Comparison of ENCODE assay signal across 26 cellular contexts in genomic region chr22:44893731-44894080, GRCh38.
DNase-seq lines count a peak whose midpoint lies in the region; ATAC-seq, FAIRE-seq and TF ChIP-seq lines count a peak whose summit lies in the region.
"Had no signal": no experiment of that assay in that cellular context is flagged by ENCODE, and none has a peak within 500 bp of the region (broad histone marks: within the 10 kb centered on the region; RNA-seq: fewer than 3 reads in every experiment).

No MANE protein-coding gene starts in this region.

- peak; percentile 26 for DNase-seq in activated CD8-positive, alpha-beta memory T cell treated with anti-CD3 and anti-CD28 coated beads, Interleukin-2, amount 50 U/mL, for 48 hours
- DNase-seq in activated CD8-positive, alpha-beta memory T cell treated with anti-CD3 and anti-CD28 coated beads for 24 hours, result no peak
- DNase-seq in kidney (peak; percentile 56), spleen (peak; percentile 36), activated T-cell treated with anti-CD3 and anti-CD28 coated beads for 4 hours (no peak), thyroid gland (no peak)
- DNase-seq: 8988T, ACHN, Calu3, DMS79 treated with DMSO at 0.1 percent for 48 hours, GF-D8, IMR-90, KG1, MG63, NCI-H1105 treated with DMSO at 0.1 percent for 48 hours, NCI-H146, NCI-H2029, NCI-H446 treated with DMSO at 0.1 percent for 48 hours, NCI-H526, NCI-H82, Right ventricle myocardium superior, RPMI8226 had no signal

- 64 to 85% (median 76%) methylated on average over 4 to 7 of the region's 7 CpGs for whole genome bisulfite sequencing in spleen, 5 donors
- WGBS in thyroid gland, 2 donors, result 83 to 85% methylated on average over 7 of the region's 7 CpGs

- H3K27ac ChIP-seq in kidney (ENCODE audit: low read depth in 2 of 2, low read length in 2 of 2) (no peak overlapping the region), spleen (no peak overlapping the region), thyroid gland (no peak overlapping the region)
- H3K27ac ChIP-seq: SJSA1 had no signal

- intact Hi-C loops in kidney (cut with DNase I) (no loop called here), spleen (cut with DNase I; ENCODE audit: low total_unique reads) (no loop called here), thyroid gland (cut with DNase I) (no loop called here)

- TF ChIP-seq CTCF in kidney (IDR thresholded peaks at IDR 0.05; ENCODE audit: borderline replicate concordance, extremely low read depth, insufficient read depth) (no peak), spleen (IDR thresholded peaks at IDR 0.05 in 8 of 11, conservative IDR thresholded peaks at IDR 0.05 in 3 of 11) (no peak), thyroid gland (IDR thresholded peaks at IDR 0.05) (no peak)

- no peak overlapping the region for H3K4me3 ChIP-seq in kidney (ENCODE audit: low read length in 2 of 2)
- no peak overlapping the region for H3K4me3 ChIP-seq in spleen
- H3K4me3 ChIP-seq in thyroid gland (replicated peaks in 1 of 3), result no peak overlapping the region
- H3K4me3 ChIP-seq: MG63, SJSA1 had no signal

- H3K4me1 ChIP-seq in kidney (ENCODE audit: control insufficient read depth in 1 of 2, insufficient read depth in 1 of 2, low read depth in 1 of 2, low read length in 2 of 2) (no peaks in the 10 kb centered on the region), spleen (no peaks in the 10 kb centered on the region), thyroid gland (no peaks in the 10 kb centered on the region)
- H3K4me1 ChIP-seq: SJSA1 had no signal

- no peaks in the 10 kb centered on the region for H3K9me3 ChIP-seq in kidney (ENCODE audit: control insufficient read depth in 1 of 2, low read length in 2 of 2)
- no peaks in the 10 kb centered on the region for H3K9me3 ChIP-seq in spleen
- no peaks in the 10 kb centered on the region for H3K9me3 ChIP-seq in thyroid gland
- H3K9me3 ChIP-seq: MG63, SJSA1 had no signal

- no peak overlapping the region for H3K9ac ChIP-seq in kidney (ENCODE audit: low read length in 2 of 2)

- no peak for FAIRE-seq in kidney (lab: Jason Lieb, UNC)
- FAIRE-seq: GM12891, H54 had no signal

- no peak for ATAC-seq in HG03460 (IDR thresholded peaks at IDR 0.05; ENCODE audit: unreplicated experiment)

- TF ChIP-seq POLR2A in spleen (IDR thresholded peaks at IDR 0.05) (no peak), thyroid gland (IDR thresholded peaks at IDR 0.05) (no peak)

- H3K36me3 ChIP-seq in kidney (ENCODE audit: control insufficient read depth in 1 of 2, insufficient read depth in 2 of 2, low read length in 2 of 2) (no peaks in the 10 kb centered on the region), spleen (no peaks in the 10 kb centered on the region), thyroid gland (no peaks in the 10 kb centered on the region)
- H3K36me3 ChIP-seq: MG63, SJSA1 had no signal

- H3K27me3 ChIP-seq in spleen (replicated peaks in 1 of 7) (peaks cover 0 to 7% (median 0%) of the 10 kb centered on the region in 7 donors), thyroid gland (no peaks in the 10 kb centered on the region)
- H3K27me3 ChIP-seq: MG63 had no signal

Comparison
In these comparisons a context has a peak if more than half of its experiments do, and no peak if none do; other contexts are left out.
1. DNase-seq: peak in activated CD8-positive, alpha-beta memory T cell treated with anti-CD3 and anti-CD28 coated beads, Interleukin-2, amount 50 U/mL, for 48 hours (single experiment), kidney (single experiment) and spleen (single experiment); none in activated CD8-positive, alpha-beta memory T cell treated with anti-CD3 and anti-CD28 coated beads for 24 hours (single experiment), activated T-cell treated with anti-CD3 and anti-CD28 coated beads for 4 hours (single experiment) and thyroid gland (0 of 2).